Comparison of ENCODE assay signal across 31 cellular contexts in genomic region chr13:65293530-65294198, GRCh38.
"Had no signal": no experiment of that assay in that cellular context is flagged by ENCODE, and none has a peak within 500 bp of the region (broad histone marks: within the 10 kb centered on the region; RNA-seq: fewer than 3 reads in every experiment).

No MANE protein-coding gene starts in this region.

- H3K27me3 ChIP-seq: ascending aorta, breast epithelium, cardiac muscle cell, colonic mucosa, esophagus squamous epithelium, gastroesophageal sphincter had no signal

- H3K36me3 ChIP-seq: ascending aorta, breast epithelium, cardiac muscle cell, colonic mucosa, esophagus squamous epithelium, gastroesophageal sphincter, WERI-Rb-1 had no signal

- ATAC-seq: activated CD4-positive, alpha-beta T cell treated with anti-CD3 and anti-CD28 coated beads for 36 hours; activated CD8-positive, alpha-beta memory T cell treated with anti-CD3 and anti-CD28 coated beads, Interleukin-2, amount 10 ng/mL, durations not matched to agents 7 days and 5 days; activated CD8-positive, alpha-beta T cell treated with anti-CD3 and anti-CD28 coated beads, Interleukin-2, amount 10 ng/mL, durations not matched to agents 7 days and 5 days; activated naive CD4-positive, alpha-beta T cell treated with anti-CD3 and anti-CD28 coated beads, Interleukin-2, amount 50 U/mL, for 72 hours; gastroesophageal sphincter; T-helper 17 cell had no signal

- DNase-seq: activated B cell treated with CpG ODN at 0.5 μM for 24 hours; activated CD4-positive, alpha-beta memory T cell treated with anti-CD3 and anti-CD28 coated beads for 36 hours; activated CD4-positive, alpha-beta T cell treated with anti-CD3 and anti-CD28 coated beads for 36 hours; activated CD4-positive, alpha-beta T cell treated with anti-CD3 and anti-CD28 coated beads, Interleukin-2, amount 10 ng/mL, durations not matched to agents 24 days and 14 days; activated CD4-positive, CD25-positive, alpha-beta regulatory T cell treated with anti-CD3 and anti-CD28 coated beads, Interleukin-2, amount 50 U/mL, for 72 hours; activated CD8-positive, alpha-beta memory T cell treated with anti-CD3 and anti-CD28 coated beads, Interleukin-2, amount 10 ng/mL, durations not matched to agents 7 days and 5 days; activated CD8-positive, alpha-beta memory T cell treated with anti-CD3 and anti-CD28 coated beads, Interleukin-2, amount 50 U/mL, for 4 hours; activated CD8-positive, alpha-beta T cell treated with anti-CD3 and anti-CD28 coated beads, Interleukin-2, amount 10 ng/mL, durations not matched to agents 7 days and 5 days; activated gamma-delta T cell; activated naive CD4-positive, alpha-beta T cell; activated naive CD4-positive, alpha-beta T cell treated with anti-CD3 and anti-CD28 coated beads, Interleukin-2, amount 10 ng/mL, durations not matched to agents 7 days and 5 days; activated naive CD8-positive, alpha-beta T cell treated with anti-CD3 and anti-CD28 coated beads, Interleukin-2, amount 10 ng/mL, durations not matched to agents 7 days and 5 days; activated T-cell treated with anti-CD3 and anti-CD28 coated beads, Interleukin-2, amount 50 U/mL, for 1 hour; activated T-cell treated with anti-CD3 and anti-CD28 coated beads, Interleukin-2, amount 50 U/mL, for 48 hours; central memory CD4-positive, alpha-beta T cell; cerebellar nuclear complex; colonic mucosa; effector CD8-positive, alpha-beta T cell; esophagus squamous epithelium; foreskin melanocyte; head of caudate nucleus; T-helper 1 cell; T-helper 17 cell; T1000; WERI-Rb-1 had no signal

- H3K27ac ChIP-seq: ascending aorta, breast epithelium, cardiac muscle cell, colonic mucosa, epithelial cell of prostate, esophagus squamous epithelium, gastroesophageal sphincter, WERI-Rb-1 had no signal

- H3K9me3 ChIP-seq: ascending aorta, breast epithelium, colonic mucosa, esophagus squamous epithelium, gastroesophageal sphincter had no signal

- H3K4me3 ChIP-seq: ascending aorta, breast epithelium, cardiac muscle cell, colonic mucosa, esophagus squamous epithelium, gastroesophageal sphincter had no signal

- H3K4me1 ChIP-seq: ascending aorta, breast epithelium, colonic mucosa, esophagus squamous epithelium, gastroesophageal sphincter had no signal
